Comparison of ENCODE assay signal across 1 cellular context in the genomic region with DNA sequence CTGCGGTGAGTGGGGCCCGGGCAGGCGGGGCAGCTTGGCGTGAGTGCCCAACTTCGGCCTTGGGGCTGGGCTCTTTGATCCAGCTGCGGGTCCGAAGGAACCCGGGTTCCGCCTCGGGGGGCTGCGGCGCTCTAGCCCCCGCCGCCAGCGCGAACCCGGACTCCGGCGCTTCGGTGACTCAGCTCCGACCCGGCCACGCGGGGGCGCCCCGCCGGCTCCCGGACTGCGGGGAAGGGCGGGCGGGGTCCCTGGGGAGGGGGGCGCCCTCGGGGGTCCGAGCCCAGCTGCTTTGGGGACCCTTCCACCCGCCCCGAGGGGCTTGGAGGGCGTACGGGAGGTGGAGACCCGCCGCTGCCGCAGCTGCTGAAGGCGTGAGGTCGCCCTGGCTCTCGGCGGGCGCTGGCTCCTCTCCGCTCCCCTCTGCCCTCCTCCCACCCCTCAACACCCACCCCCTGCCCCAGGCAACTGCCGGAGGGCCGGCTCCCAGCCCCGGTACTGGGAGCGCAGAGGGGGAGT.
TF ChIP-seq lines count a peak whose summit lies in the region.

No MANE protein-coding gene starts in this region.

TF ChIP-seq in HepG2, 621 proteins besides CTCF, POLR2A, EP300 and RAD21 (continued from another document and continues in another):
- no peak for TF ChIP-seq ARNT2 (CRISPR knock-in tag; IDR thresholded peaks at IDR 0.05; ENCODE audit: low read depth)
- no peak for TF ChIP-seq ZNF569 (CRISPR knock-in tag; IDR thresholded peaks at IDR 0.05; ENCODE audit: borderline replicate concordance)
- TF ChIP-seq GLI4 (CRISPR knock-in tag; IDR thresholded peaks at IDR 0.05; ENCODE audit: borderline replicate concordance): no peak
- TF ChIP-seq, protein P1, sequence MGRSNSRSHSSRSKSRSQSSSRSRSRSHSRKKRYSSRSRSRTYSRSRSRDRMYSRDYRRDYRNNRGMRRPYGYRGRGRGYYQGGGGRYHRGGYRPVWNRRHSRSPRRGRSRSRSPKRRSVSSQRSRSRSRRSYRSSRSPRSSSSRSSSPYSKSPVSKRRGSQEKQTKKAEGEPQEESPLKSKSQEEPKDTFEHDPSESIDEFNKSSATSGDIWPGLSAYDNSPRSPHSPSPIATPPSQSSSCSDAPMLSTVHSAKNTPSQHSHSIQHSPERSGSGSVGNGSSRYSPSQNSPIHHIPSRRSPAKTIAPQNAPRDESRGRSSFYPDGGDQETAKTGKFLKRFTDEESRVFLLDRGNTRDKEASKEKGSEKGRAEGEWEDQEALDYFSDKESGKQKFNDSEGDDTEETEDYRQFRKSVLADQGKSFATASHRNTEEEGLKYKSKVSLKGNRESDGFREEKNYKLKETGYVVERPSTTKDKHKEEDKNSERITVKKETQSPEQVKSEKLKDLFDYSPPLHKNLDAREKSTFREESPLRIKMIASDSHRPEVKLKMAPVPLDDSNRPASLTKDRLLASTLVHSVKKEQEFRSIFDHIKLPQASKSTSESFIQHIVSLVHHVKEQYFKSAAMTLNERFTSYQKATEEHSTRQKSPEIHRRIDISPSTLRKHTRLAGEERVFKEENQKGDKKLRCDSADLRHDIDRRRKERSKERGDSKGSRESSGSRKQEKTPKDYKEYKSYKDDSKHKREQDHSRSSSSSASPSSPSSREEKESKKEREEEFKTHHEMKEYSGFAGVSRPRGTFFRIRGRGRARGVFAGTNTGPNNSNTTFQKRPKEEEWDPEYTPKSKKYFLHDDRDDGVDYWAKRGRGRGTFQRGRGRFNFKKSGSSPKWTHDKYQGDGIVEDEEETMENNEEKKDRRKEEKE (IDR thresholded peaks at IDR 0.05): no peak
- TF ChIP-seq, protein P2, sequence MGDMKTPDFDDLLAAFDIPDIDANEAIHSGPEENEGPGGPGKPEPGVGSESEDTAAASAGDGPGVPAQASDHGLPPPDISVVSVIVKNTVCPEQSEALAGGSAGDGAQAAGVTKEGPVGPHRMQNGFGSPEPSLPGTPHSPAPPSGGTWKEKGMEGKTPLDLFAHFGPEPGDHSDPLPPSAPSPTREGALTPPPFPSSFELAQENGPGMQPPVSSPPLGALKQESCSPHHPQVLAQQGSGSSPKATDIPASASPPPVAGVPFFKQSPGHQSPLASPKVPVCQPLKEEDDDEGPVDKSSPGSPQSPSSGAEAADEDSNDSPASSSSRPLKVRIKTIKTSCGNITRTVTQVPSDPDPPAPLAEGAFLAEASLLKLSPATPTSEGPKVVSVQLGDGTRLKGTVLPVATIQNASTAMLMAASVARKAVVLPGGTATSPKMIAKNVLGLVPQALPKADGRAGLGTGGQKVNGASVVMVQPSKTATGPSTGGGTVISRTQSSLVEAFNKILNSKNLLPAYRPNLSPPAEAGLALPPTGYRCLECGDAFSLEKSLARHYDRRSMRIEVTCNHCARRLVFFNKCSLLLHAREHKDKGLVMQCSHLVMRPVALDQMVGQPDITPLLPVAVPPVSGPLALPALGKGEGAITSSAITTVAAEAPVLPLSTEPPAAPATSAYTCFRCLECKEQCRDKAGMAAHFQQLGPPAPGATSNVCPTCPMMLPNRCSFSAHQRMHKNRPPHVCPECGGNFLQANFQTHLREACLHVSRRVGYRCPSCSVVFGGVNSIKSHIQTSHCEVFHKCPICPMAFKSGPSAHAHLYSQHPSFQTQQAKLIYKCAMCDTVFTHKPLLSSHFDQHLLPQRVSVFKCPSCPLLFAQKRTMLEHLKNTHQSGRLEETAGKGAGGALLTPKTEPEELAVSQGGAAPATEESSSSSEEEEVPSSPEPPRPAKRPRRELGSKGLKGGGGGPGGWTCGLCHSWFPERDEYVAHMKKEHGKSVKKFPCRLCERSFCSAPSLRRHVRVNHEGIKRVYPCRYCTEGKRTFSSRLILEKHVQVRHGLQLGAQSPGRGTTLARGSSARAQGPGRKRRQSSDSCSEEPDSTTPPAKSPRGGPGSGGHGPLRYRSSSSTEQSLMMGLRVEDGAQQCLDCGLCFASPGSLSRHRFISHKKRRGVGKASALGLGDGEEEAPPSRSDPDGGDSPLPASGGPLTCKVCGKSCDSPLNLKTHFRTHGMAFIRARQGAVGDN (CRISPR knock-in tag; IDR thresholded peaks at IDR 0.05): no peak; the same call in 1 of the 2 replicates
- TF ChIP-seq REXO4 (CRISPR knock-in tag; IDR thresholded peaks at IDR 0.05; ENCODE audit: borderline replicate concordance): no peak
- no peak for TF ChIP-seq ZNF772 (CRISPR knock-in tag; IDR thresholded peaks at IDR 0.05)
- 0 out of 2 replicates have a peak, but pooled peaks have one; percentile 22 for TF ChIP-seq PAX8 (CRISPR knock-in tag; IDR thresholded peaks at IDR 0.05; ENCODE audit: borderline replicate concordance)
- no peak for TF ChIP-seq ZNF430 (CRISPR knock-in tag; IDR thresholded peaks at IDR 0.05)
- no peak for TF ChIP-seq SSRP1 (CRISPR knock-in tag; IDR thresholded peaks at IDR 0.05)
- no peak for TF ChIP-seq EEA1 (CRISPR knock-in tag; IDR thresholded peaks at IDR 0.05; ENCODE audit: borderline replicate concordance)
- TF ChIP-seq RBAK (CRISPR knock-in tag; IDR thresholded peaks at IDR 0.05): no peak
- TF ChIP-seq ZNF556 (CRISPR knock-in tag; IDR thresholded peaks at IDR 0.05; ENCODE audit: borderline replicate concordance): peak; percentile 17; the same call in 1 of the 2 replicates
- peak; percentile 53; the same call in 1 of the 2 replicates for TF ChIP-seq GABPB1 (CRISPR knock-in tag; IDR thresholded peaks at IDR 0.05)
- TF ChIP-seq ZNF235 (CRISPR knock-in tag; IDR thresholded peaks at IDR 0.05; ENCODE audit: borderline replicate concordance): no peak
- TF ChIP-seq KAT2B (IDR thresholded peaks at IDR 0.05; ENCODE audit: borderline replicate concordance, low read depth, low read length): no peak
- TF ChIP-seq, protein P3, sequence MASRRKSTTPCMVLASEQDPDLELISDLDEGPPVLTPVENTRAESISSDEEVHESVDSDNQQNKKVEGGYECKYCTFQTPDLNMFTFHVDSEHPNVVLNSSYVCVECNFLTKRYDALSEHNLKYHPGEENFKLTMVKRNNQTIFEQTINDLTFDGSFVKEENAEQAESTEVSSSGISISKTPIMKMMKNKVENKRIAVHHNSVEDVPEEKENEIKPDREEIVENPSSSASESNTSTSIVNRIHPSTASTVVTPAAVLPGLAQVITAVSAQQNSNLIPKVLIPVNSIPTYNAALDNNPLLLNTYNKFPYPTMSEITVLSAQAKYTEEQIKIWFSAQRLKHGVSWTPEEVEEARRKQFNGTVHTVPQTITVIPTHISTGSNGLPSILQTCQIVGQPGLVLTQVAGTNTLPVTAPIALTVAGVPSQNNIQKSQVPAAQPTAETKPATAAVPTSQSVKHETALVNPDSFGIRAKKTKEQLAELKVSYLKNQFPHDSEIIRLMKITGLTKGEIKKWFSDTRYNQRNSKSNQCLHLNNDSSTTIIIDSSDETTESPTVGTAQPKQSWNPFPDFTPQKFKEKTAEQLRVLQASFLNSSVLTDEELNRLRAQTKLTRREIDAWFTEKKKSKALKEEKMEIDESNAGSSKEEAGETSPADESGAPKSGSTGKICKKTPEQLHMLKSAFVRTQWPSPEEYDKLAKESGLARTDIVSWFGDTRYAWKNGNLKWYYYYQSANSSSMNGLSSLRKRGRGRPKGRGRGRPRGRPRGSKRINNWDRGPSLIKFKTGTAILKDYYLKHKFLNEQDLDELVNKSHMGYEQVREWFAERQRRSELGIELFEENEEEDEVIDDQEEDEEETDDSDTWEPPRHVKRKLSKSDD (CRISPR knock-in tag; IDR thresholded peaks at IDR 0.05; ENCODE audit: low read depth): no peak
- no peak for TF ChIP-seq PTBP1 (IDR thresholded peaks at IDR 0.05; ENCODE audit: low read depth, low read length, poor library complexity, severe bottlenecking)
- TF ChIP-seq, protein P4, sequence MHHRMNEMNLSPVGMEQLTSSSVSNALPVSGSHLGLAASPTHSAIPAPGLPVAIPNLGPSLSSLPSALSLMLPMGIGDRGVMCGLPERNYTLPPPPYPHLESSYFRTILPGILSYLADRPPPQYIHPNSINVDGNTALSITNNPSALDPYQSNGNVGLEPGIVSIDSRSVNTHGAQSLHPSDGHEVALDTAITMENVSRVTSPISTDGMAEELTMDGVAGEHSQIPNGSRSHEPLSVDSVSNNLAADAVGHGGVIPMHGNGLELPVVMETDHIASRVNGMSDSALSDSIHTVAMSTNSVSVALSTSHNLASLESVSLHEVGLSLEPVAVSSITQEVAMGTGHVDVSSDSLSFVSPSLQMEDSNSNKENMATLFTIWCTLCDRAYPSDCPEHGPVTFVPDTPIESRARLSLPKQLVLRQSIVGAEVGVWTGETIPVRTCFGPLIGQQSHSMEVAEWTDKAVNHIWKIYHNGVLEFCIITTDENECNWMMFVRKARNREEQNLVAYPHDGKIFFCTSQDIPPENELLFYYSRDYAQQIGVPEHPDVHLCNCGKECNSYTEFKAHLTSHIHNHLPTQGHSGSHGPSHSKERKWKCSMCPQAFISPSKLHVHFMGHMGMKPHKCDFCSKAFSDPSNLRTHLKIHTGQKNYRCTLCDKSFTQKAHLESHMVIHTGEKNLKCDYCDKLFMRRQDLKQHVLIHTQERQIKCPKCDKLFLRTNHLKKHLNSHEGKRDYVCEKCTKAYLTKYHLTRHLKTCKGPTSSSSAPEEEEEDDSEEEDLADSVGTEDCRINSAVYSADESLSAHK (CRISPR knock-in tag; IDR thresholded peaks at IDR 0.05; ENCODE audit: borderline replicate concordance): no peak
- TF ChIP-seq NFRKB (IDR thresholded peaks at IDR 0.05): no peak
- TF ChIP-seq ZNF841 (CRISPR knock-in tag; IDR thresholded peaks at IDR 0.05; ENCODE audit: borderline replicate concordance): no peak
- no peak for TF ChIP-seq SRF (IDR thresholded peaks at IDR 0.05; ENCODE audit: low read depth, low read length)
- TF ChIP-seq FOXO1 (CRISPR knock-in tag; IDR thresholded peaks at IDR 0.05): no peak
- TF ChIP-seq, protein P5, sequence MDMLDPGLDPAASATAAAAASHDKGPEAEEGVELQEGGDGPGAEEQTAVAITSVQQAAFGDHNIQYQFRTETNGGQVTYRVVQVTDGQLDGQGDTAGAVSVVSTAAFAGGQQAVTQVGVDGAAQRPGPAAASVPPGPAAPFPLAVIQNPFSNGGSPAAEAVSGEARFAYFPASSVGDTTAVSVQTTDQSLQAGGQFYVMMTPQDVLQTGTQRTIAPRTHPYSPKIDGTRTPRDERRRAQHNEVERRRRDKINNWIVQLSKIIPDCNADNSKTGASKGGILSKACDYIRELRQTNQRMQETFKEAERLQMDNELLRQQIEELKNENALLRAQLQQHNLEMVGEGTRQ (IDR thresholded peaks at IDR 0.05; ENCODE audit: low read depth, low read length): no peak
- TF ChIP-seq, protein P5 (CRISPR knock-in tag; IDR thresholded peaks at IDR 0.05; ENCODE audit: borderline replicate concordance): no peak
- TF ChIP-seq RORA (CRISPR knock-in tag; IDR thresholded peaks at IDR 0.05): no peak
- no peak for TF ChIP-seq GZF1 (CRISPR knock-in tag; IDR thresholded peaks at IDR 0.05)
- TF ChIP-seq, protein P6, sequence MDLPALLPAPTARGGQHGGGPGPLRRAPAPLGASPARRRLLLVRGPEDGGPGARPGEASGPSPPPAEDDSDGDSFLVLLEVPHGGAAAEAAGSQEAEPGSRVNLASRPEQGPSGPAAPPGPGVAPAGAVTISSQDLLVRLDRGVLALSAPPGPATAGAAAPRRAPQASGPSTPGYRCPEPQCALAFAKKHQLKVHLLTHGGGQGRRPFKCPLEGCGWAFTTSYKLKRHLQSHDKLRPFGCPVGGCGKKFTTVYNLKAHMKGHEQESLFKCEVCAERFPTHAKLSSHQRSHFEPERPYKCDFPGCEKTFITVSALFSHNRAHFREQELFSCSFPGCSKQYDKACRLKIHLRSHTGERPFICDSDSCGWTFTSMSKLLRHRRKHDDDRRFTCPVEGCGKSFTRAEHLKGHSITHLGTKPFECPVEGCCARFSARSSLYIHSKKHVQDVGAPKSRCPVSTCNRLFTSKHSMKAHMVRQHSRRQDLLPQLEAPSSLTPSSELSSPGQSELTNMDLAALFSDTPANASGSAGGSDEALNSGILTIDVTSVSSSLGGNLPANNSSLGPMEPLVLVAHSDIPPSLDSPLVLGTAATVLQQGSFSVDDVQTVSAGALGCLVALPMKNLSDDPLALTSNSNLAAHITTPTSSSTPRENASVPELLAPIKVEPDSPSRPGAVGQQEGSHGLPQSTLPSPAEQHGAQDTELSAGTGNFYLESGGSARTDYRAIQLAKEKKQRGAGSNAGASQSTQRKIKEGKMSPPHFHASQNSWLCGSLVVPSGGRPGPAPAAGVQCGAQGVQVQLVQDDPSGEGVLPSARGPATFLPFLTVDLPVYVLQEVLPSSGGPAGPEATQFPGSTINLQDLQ (CRISPR knock-in tag; IDR thresholded peaks at IDR 0.05): no peak
- no peak for TF ChIP-seq ZNF331 (CRISPR knock-in tag; IDR thresholded peaks at IDR 0.05)
- TF ChIP-seq AKAP8 (CRISPR knock-in tag; IDR thresholded peaks at IDR 0.05): no peak
- no peak for TF ChIP-seq ZNF816 (CRISPR knock-in tag; IDR thresholded peaks at IDR 0.05; ENCODE audit: borderline replicate concordance)
- TF ChIP-seq, protein P7, sequence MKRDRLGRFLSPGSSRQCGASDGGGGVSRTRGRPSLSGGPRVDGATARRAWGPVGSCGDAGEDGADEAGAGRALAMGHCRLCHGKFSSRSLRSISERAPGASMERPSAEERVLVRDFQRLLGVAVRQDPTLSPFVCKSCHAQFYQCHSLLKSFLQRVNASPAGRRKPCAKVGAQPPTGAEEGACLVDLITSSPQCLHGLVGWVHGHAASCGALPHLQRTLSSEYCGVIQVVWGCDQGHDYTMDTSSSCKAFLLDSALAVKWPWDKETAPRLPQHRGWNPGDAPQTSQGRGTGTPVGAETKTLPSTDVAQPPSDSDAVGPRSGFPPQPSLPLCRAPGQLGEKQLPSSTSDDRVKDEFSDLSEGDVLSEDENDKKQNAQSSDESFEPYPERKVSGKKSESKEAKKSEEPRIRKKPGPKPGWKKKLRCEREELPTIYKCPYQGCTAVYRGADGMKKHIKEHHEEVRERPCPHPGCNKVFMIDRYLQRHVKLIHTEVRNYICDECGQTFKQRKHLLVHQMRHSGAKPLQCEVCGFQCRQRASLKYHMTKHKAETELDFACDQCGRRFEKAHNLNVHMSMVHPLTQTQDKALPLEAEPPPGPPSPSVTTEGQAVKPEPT (CRISPR knock-in tag; IDR thresholded peaks at IDR 0.05; ENCODE audit: low read depth): no peak
- peak; percentile 50; the same call in 1 of the 2 replicates for TF ChIP-seq ZSCAN21 (CRISPR knock-in tag; IDR thresholded peaks at IDR 0.05; ENCODE audit: borderline replicate concordance)
- no peak for TF ChIP-seq SIX4 (CRISPR knock-in tag; IDR thresholded peaks at IDR 0.05)
- no peak for TF ChIP-seq HNRNPLL (IDR thresholded peaks at IDR 0.05; ENCODE audit: low read depth, low read length, poor library complexity, severe bottlenecking)
- no peak for TF ChIP-seq ZNF143 (CRISPR knock-in tag; IDR thresholded peaks at IDR 0.05)
- TF ChIP-seq HNRNPL (IDR thresholded peaks at IDR 0.05; ENCODE audit: low read depth, low read length): no peak
- TF ChIP-seq, protein P8, sequence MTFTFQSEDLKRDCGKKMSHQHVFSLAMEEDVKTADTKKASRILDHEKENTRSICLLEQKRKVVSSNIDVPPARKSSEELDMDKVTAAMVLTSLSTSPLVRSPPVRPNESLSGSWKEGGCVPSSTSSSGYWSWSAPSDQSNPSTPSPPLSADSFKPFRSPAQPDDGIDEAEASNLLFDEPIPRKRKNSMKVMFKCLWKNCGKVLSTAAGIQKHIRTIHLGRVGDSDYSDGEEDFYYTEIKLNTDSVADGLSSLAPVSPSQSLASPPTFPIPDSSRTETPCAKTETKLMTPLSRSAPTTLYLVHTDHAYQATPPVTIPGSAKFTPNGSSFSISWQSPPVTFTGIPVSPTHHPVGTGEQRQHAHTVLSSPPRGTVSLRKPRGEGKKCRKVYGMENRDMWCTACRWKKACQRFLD (CRISPR knock-in tag; IDR thresholded peaks at IDR 0.05; ENCODE audit: borderline replicate concordance): no peak
- TF ChIP-seq GATAD2A (CRISPR knock-in tag; IDR thresholded peaks at IDR 0.05): no peak
- no peak for TF ChIP-seq ZFP36L1 (CRISPR knock-in tag; IDR thresholded peaks at IDR 0.05)
